Comparison of ENCODE assay signal across 8 cellular contexts in genomic region chr12:19439059-19440018, GRCh38. TPM values are rescaled to one million over a fixed set of nuclear protein-coding genes. Genes with fewer than 3 reads are reported as not detected.
A peak's percentile ranks its signal among the peaks of the same experiment; 100 is the strongest.
DNase-seq lines count a peak whose midpoint lies in the region; ATAC-seq and TF ChIP-seq lines count a peak whose summit lies in the region.

Gene AEBP2 (plus strand): TSS chr12:19439492. CDS start chr12:19439700, 208 bp downstream.

- H3K4me3 Mint-ChIP-seq in endodermal cell: peak within 1 kb of the TSS; percentile 100

- peaks cover 27% of the 10 kb centered on the region for H3K36me3 ChIP-seq in NT2/D1 (ENCODE audit: insufficient read depth, insufficient read length, low read length)
- H3K36me3 ChIP-seq in endodermal cell (ENCODE audit: control insufficient read depth, insufficient read depth, low read length): peaks cover 10% of the 10 kb centered on the region
- H3K36me3 ChIP-seq in mesodermal cell (ENCODE audit: control insufficient read depth, insufficient read depth, low read length): peaks cover 18% of the 10 kb centered on the region

- H3K9me3 Mint-ChIP-seq in endodermal cell: peaks cover 2% of the 10 kb centered on the region

- H3K9ac ChIP-seq in NT2/D1 (ENCODE audit: insufficient read length, low read depth) (peak within 1 kb of the TSS; percentile 100), endodermal cell (ENCODE audit: extremely low read depth, low read length, poor library complexity, severe bottlenecking) (peak within 1 kb of the TSS; percentile 80)

- TF ChIP-seq CTCF in endodermal cell (conservative IDR thresholded peaks at IDR 0.05): no peak

- 6 to 20% methylated on average over 28 to 99 of the region's 102 CpGs for WGBS in endodermal cell (ENCODE audit: insufficient coverage in 1 of 2, insufficient read length in 1 of 2), 2 experiments
- WGBS in mesodermal cell (ENCODE audit: insufficient coverage in 2 of 2), 2 experiments: 6 to 7% methylated on average over 48 to 62 of the region's 102 CpGs

- H3K27me3 Mint-ChIP-seq in endodermal cell (ENCODE audit: insufficient read depth): peaks cover 3% of the 10 kb centered on the region

- peaks cover 7% of the 10 kb centered on the region; the same call in 1 of the 2 replicates for H3K9me3 ChIP-seq in NT2/D1 (ENCODE audit: insufficient read depth, low read length)
- H3K9me3 ChIP-seq in endodermal cell (ENCODE audit: control insufficient read depth, low read length): peaks cover 4% of the 10 kb centered on the region
- peaks cover 5% of the 10 kb centered on the region for H3K9me3 ChIP-seq in mesodermal cell (ENCODE audit: control insufficient read depth, low read length)

- H3K27me3 ChIP-seq in NT2/D1 (ENCODE audit: insufficient read depth, insufficient read length) (no peaks in the 10 kb centered on the region), endodermal cell (ENCODE audit: control insufficient read depth, insufficient read depth, low read length, poor library complexity, severe bottlenecking) (no peaks in the 10 kb centered on the region)

- peaks cover 18% of the 10 kb centered on the region for H3K36me3 Mint-ChIP-seq in endodermal cell (ENCODE audit: low read depth)

- peak within 1 kb of the TSS; percentile 99 for H3K4me3 ChIP-seq in NT2/D1 (ENCODE audit: insufficient read length, low read depth)
- H3K4me3 ChIP-seq in endodermal cell (ENCODE audit: low read length): peak within 1 kb of the TSS; percentile 99
- H3K4me3 ChIP-seq in mesodermal cell (ENCODE audit: extremely low read depth, insufficient read depth, low read length, poor library complexity, severe bottlenecking): peak within 1 kb of the TSS; percentile 96

- H3K4me1 ChIP-seq in NT2/D1 (ENCODE audit: insufficient read depth, insufficient read length): no peaks in the 10 kb centered on the region
- no peaks in the 10 kb centered on the region for H3K4me1 ChIP-seq in endodermal cell (ENCODE audit: control insufficient read depth, insufficient read depth, low read length)
- no peaks in the 10 kb centered on the region for H3K4me1 ChIP-seq in mesodermal cell (ENCODE audit: control insufficient read depth, insufficient read depth, low read length, poor library complexity, severe bottlenecking)

- H3K27ac ChIP-seq in endodermal cell (ENCODE audit: low read depth, low read length) (peak within 1 kb of the TSS; percentile 69), mesodermal cell (ENCODE audit: low read depth, low read length, severe bottlenecking) (peak within 1 kb of the TSS; percentile 72)

- ATAC-seq in GM19468 (IDR thresholded peaks at IDR 0.05; ENCODE audit: extremely low read depth, unreplicated experiment): peak; percentile 92

- peaks cover 20% of the 10 kb centered on the region for H3K4me1 Mint-ChIP-seq in endodermal cell

- peak; percentile 83 for DNase-seq in COLO668 (lab: John Stamatoyannopoulos, UW; ENCODE audit: unreplicated experiment)
- peak; percentile 88 for DNase-seq in HS-27A (ENCODE audit: low read depth)
- DNase-seq in NT2/D1 (ENCODE audit: low read depth, low spot score): peak; percentile 94
- peak; percentile 93 for DNase-seq in activated CD8-positive, alpha-beta memory T cell treated with anti-CD3 and anti-CD28 coated beads, Interleukin-2, amount 50 U/mL, for 1 hour (ENCODE audit: extremely low read depth)
- DNase-seq in endodermal cell: peak; percentile 94
- DNase-seq in stimulated activated CD8-positive, alpha-beta memory T cell treated with anti-CD3 and anti-CD28 coated beads, Interleukin-15, amount 100 ng/mL, for 24 hours (ENCODE audit: low read depth): peak; percentile 58

- peak within 1 kb of the TSS; percentile 96 for H3K27ac Mint-ChIP-seq in endodermal cell

RNA-seq across cellular contexts. Expression of gene AEBP2, which starts in this region (rescaled TPM):
- total RNA-seq in endodermal cell: 10 to 100 TPM; 37.8 to 78.4 TPM
- polyA plus RNA-seq in endodermal cell (2013, experiment 1 of 2): 20.0 TPM
- 18.9 TPM for polyA plus RNA-seq in endodermal cell (2013, experiment 2 of 2)
- 20.2 TPM for polyA plus RNA-seq in mesodermal cell (2013, experiment 1 of 2)
- 20.6 TPM for polyA plus RNA-seq in mesodermal cell (2013, experiment 2 of 2)

Comparison
In these comparisons a context has a peak if more than half of its experiments do, and no peak if none do; other contexts are left out.
1. Peak in every context shown above with its lines: DNase-seq, ATAC-seq, H3K4me3 ChIP-seq and H3K27ac ChIP-seq.